In genomic region chr20:50799890-50800550, GRCh38 we compare ENCODE assay signal across 13 cellular contexts. TPM values are rescaled to one million over a fixed set of nuclear protein-coding genes. Genes with fewer than 3 reads are reported as not detected.
A peak's percentile ranks its signal among the peaks of the same experiment; 100 is the strongest.
DNase-seq lines count a peak whose midpoint lies in the region; ATAC-seq and TF ChIP-seq lines count a peak whose summit lies in the region.
"Had no signal": no experiment of that assay in that cellular context is flagged by ENCODE, and none has a peak within 500 bp of the region (broad histone marks: within the 10 kb centered on the region; RNA-seq: fewer than 3 reads in every experiment).

No MANE protein-coding gene starts in this region.

- intact Hi-C loops in activated CD8-positive, alpha-beta T cell treated with anti-CD3 and anti-CD28 coated beads for 36 hours (cut with micrococcal nuclease), result loop anchor here (5.0 kb wide), 1 partner anchor 127 kb away; no protein-coding TSS in a partner anchor
- intact Hi-C loops in adrenal gland (cut with DNase I), result loop anchor here (5.0 to 10.0 kb wide), 2 partner anchors 505 to 507 kb away; no protein-coding TSS in a partner anchor

- no peaks in the 10 kb centered on the region for H3F3A ChIP-seq in smooth muscle cell (ENCODE audit: low read depth)

- H3K4me1 ChIP-seq in smooth muscle cell (ENCODE audit: low read depth) (peaks cover 3% of the 10 kb centered on the region), adrenal gland (replicated peaks in 1 of 2) (peaks cover 0 to 6% of the 10 kb centered on the region in 2 donors)

- TF ChIP-seq POLR2A in adrenal gland (IDR thresholded peaks at IDR 0.05), result no peak

- ATAC-seq in GM19023 (IDR thresholded peaks at IDR 0.05; ENCODE audit: unreplicated experiment) (peak; percentile 39), HG02763 (IDR thresholded peaks at IDR 0.05; ENCODE audit: unreplicated experiment) (peak; percentile 35)
- ATAC-seq in activated CD8-positive, alpha-beta T cell treated with anti-CD3 and anti-CD28 coated beads for 36 hours, result no peak
- ATAC-seq: lower lobe of right lung had no signal

- H3K79me2 ChIP-seq in smooth muscle cell (ENCODE audit: low read depth), result no peaks in the 10 kb centered on the region

- peaks cover 3% of the 10 kb centered on the region for H3K36me3 Mint-ChIP-seq in activated CD8-positive, alpha-beta T cell treated with anti-CD3 and anti-CD28 coated beads for 36 hours (ENCODE audit: low read depth)
- no peaks in the 10 kb centered on the region for H3K36me3 Mint-ChIP-seq in mesothelial cell of epicardium

- CTCF ChIA-PET in activated CD8-positive, alpha-beta T cell treated with anti-CD3 and anti-CD28 coated beads for 36 hours (lab: Charles Lee), result interaction anchor here (0.5 to 1.9 kb wide), 6 partner anchors 9 to 1654 kb away, joined by 3 to 6 read pairs (median 4); no protein-coding TSS in a partner anchor

- peaks cover 31% of the 10 kb centered on the region for H3K4me1 Mint-ChIP-seq in activated CD8-positive, alpha-beta T cell treated with anti-CD3 and anti-CD28 coated beads for 36 hours (ENCODE audit: low read depth)
- peaks cover 4% of the 10 kb centered on the region for H3K4me1 Mint-ChIP-seq in mesothelial cell of epicardium

- H3K4me3 ChIP-seq in GM06990 (replicated peaks; ENCODE audit: low read depth, low read length) (peak overlapping the region; percentile 23), smooth muscle cell (no peak overlapping the region), adrenal gland (no peak overlapping the region)
- H3K4me3 ChIP-seq: lower lobe of right lung, PC-9 had no signal

- POLR2A ChIA-PET in activated CD8-positive, alpha-beta T cell treated with anti-CD3 and anti-CD28 coated beads for 36 hours (lab: Charles Lee), result interaction anchor here (1.8 kb wide), 1 partner anchor 132 kb away, joined by 5 read pairs; the partner anchor contains the start of gene ADNP

- TF ChIP-seq CTCF in GM06990 (IDR thresholded peaks at IDR 0.05; ENCODE audit: insufficient read depth, low read length, poor library complexity, severe bottlenecking) (no peak), smooth muscle cell (IDR thresholded peaks at IDR 0.05; ENCODE audit: borderline replicate concordance, insufficient read depth, poor library complexity, severe bottlenecking) (no peak), mesothelial cell of epicardium (IDR thresholded peaks at IDR 0.05; ENCODE audit: unreplicated experiment) (no peak), adrenal gland (IDR thresholded peaks at IDR 0.05) (no peak)
- TF ChIP-seq CTCF in activated CD8-positive, alpha-beta T cell treated with anti-CD3 and anti-CD28 coated beads for 36 hours (IDR thresholded peaks at IDR 0.05), result no peak

- H3K9me3 ChIP-seq in smooth muscle cell (replicated peaks; ENCODE audit: low read depth) (no peaks in the 10 kb centered on the region), adrenal gland (replicated peaks in 1 of 3) (no peaks in the 10 kb centered on the region)
- H3K9me3 ChIP-seq: lower lobe of right lung had no signal

- H3K27ac ChIP-seq in smooth muscle cell (ENCODE audit: low read depth) (no peak overlapping the region), adrenal gland (no peak overlapping the region)
- H3K27ac ChIP-seq: PC-9 had no signal

- H3K27ac Mint-ChIP-seq in activated CD8-positive, alpha-beta T cell treated with anti-CD3 and anti-CD28 coated beads for 36 hours, result peak overlapping the region; percentile 30
- H3K27ac Mint-ChIP-seq in mesothelial cell of epicardium, result no peak overlapping the region
- H3K27ac Mint-ChIP-seq: activated T-helper 2 cell treated with anti-CD3 and anti-CD28 coated beads, Interferon-gamma antibody, Interleukin-2, Interleukin-4, amounts not matched to agents 10 μg/mL and 5 μg/mL and 100 μg/mL, durations not matched to agents 14 hours and 24 hours and 36 hours had no signal

- H3K4me2 ChIP-seq in smooth muscle cell, result no peak overlapping the region
- H3K4me2 ChIP-seq: PC-9 had no signal

- H4K20me1 ChIP-seq in smooth muscle cell (ENCODE audit: low read depth), result no peaks in the 10 kb centered on the region

- H3K4me3 Mint-ChIP-seq in activated CD8-positive, alpha-beta T cell treated with anti-CD3 and anti-CD28 coated beads for 36 hours, result no peak overlapping the region
- H3K4me3 Mint-ChIP-seq in mesothelial cell of epicardium, result no peak overlapping the region

- H3K9ac ChIP-seq in smooth muscle cell (ENCODE audit: low read depth), result no peak overlapping the region

- H3K36me3 ChIP-seq in GM06990 (ENCODE audit: control insufficient read depth, insufficient read depth, low read length) (peaks cover 4% of the 10 kb centered on the region), smooth muscle cell (ENCODE audit: low read depth) (no peaks in the 10 kb centered on the region), adrenal gland (replicated peaks in 1 of 2) (no peaks in the 10 kb centered on the region)
- H3K36me3 ChIP-seq: lower lobe of right lung had no signal

- WGBS in smooth muscle cell (ENCODE audit: low lambda C conversion rate), result 93% methylated on average over 8 of the region's 8 CpGs
- WGBS in adrenal gland, 4 donors, result 87 to 92% (median 89%) methylated on average over 8 of the region's 8 CpGs

- H2AFZ ChIP-seq in smooth muscle cell (ENCODE audit: low read depth), result no peak overlapping the region
- H2AFZ ChIP-seq: PC-9 had no signal

- no peaks in the 10 kb centered on the region for H3K27me3 ChIP-seq in GM06990 (replicated peaks; ENCODE audit: control insufficient read depth, insufficient read depth, low read length)
- no peaks in the 10 kb centered on the region for H3K27me3 ChIP-seq in smooth muscle cell (ENCODE audit: low read depth)
- no peaks in the 10 kb centered on the region for H3K27me3 ChIP-seq in adrenal gland

- H3K9me3 Mint-ChIP-seq in activated CD8-positive, alpha-beta T cell treated with anti-CD3 and anti-CD28 coated beads for 36 hours, result no peaks in the 10 kb centered on the region
- H3K9me3 Mint-ChIP-seq in mesothelial cell of epicardium, result no peaks in the 10 kb centered on the region
- H3K9me3 Mint-ChIP-seq: activated T-helper 2 cell treated with anti-CD3 and anti-CD28 coated beads, Interferon-gamma antibody, Interleukin-2, Interleukin-4, amounts not matched to agents 10 μg/mL and 5 μg/mL and 100 μg/mL, durations not matched to agents 14 hours and 24 hours and 36 hours had no signal

- DNase-seq in GM06990 (ENCODE audit: extremely low read depth, insufficient read length), result no peak
- DNase-seq in activated CD8-positive, alpha-beta T cell treated with anti-CD3 and anti-CD28 coated beads for 36 hours, result no peak
- DNase-seq in smooth muscle cell (lab: John Stamatoyannopoulos, UW; ENCODE audit: unreplicated experiment), result no peak
- DNase-seq in mesothelial cell of epicardium (ENCODE audit: low spot score in 2 of 2, unreplicated experiment in 2 of 2), result no peak
- DNase-seq in adrenal gland, result no peak
- no peak for DNase-seq in stimulated activated CD4-positive, alpha-beta T cell treated with anti-CD3 and anti-CD28 coated beads, Interleukin-4, amount 100 ng/mL, for 24 hours
- DNase-seq: cortex of kidney, NCI-H1417 treated with DMSO at 0.1 percent for 48 hours, PC-9 had no signal

- no peaks in the 10 kb centered on the region for H3K27me3 Mint-ChIP-seq in activated CD8-positive, alpha-beta T cell treated with anti-CD3 and anti-CD28 coated beads for 36 hours
- H3K27me3 Mint-ChIP-seq in mesothelial cell of epicardium (ENCODE audit: low read depth), result no peaks in the 10 kb centered on the region

RNA-seq across cellular contexts. Expression of gene BCAS4, which starts 5.2 kb away (rescaled TPM):
- 10 to 100 TPM; 27.3 to 31.7 TPM for total RNA-seq in activated CD8-positive, alpha-beta T cell treated with anti-CD3 and anti-CD28 coated beads for 36 hours
- total RNA-seq in smooth muscle cell (1.1 and 5.3 TPM in 2 replicates), mesothelial cell of epicardium (12.9 to 15.9 TPM (median 15.2 TPM) in 3 replicates), adrenal gland (1 to 10 TPM in 6 of 8 donors, under 1 TPM in 2; 0.66 to 5.1 (median 2.0) TPM)
- polyA plus RNA-seq in smooth muscle cell (13.1 and 14.1 TPM in 2 replicates), adrenal gland (1 to 10 TPM; 1.0 to 1.3 (median 1.2) TPM)
